In the genomic region with DNA sequence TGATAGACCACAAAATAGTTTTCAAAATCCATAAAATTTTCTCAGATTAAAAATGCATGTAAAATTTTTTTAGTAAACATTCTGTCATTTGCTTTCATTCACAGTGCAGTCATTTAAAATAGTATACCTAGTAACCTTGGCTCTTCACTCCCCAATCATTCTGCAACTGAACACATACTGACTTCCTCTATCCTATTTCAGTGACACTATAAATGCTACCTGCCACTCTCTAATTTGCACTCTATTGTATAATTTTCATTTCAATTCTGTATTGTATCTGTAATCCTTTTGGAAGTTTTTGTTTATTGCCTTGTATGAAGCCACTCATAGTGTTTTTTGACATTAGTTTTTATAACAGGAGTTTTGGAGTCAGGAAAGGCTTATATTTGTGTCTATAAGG, we compare ENCODE assay signal across 23 cellular contexts.
"Had no signal": no experiment of that assay in that cellular context is flagged by ENCODE, and none has a peak within 500 bp of the region (broad histone marks: within the 10 kb centered on the region; RNA-seq: fewer than 3 reads in every experiment).

No MANE protein-coding gene starts in this region.

- H3K27me3 ChIP-seq: colonic mucosa, dorsolateral prefrontal cortex, esophagus muscularis mucosa, esophagus squamous epithelium, foreskin keratinocyte, gastrocnemius medialis, gastroesophageal sphincter, heart left ventricle, heart right ventricle had no signal

- H3K27ac ChIP-seq: colonic mucosa, coronary artery, dorsolateral prefrontal cortex, epithelial cell of prostate, esophagus muscularis mucosa, esophagus squamous epithelium, foreskin keratinocyte, gastrocnemius medialis, gastroesophageal sphincter, heart left ventricle, heart right ventricle had no signal

- DNase-seq: colonic mucosa; cortex of kidney; dermis blood vessel endothelial cell; dorsolateral prefrontal cortex; effector CD4-positive, alpha-beta T cell; effector CD8-positive, alpha-beta T cell; effector memory CD4-positive, alpha-beta T cell; effector memory CD8-positive, alpha-beta T cell; endodermal cell; erythroblast; esophagus squamous epithelium; foreskin fibroblast; foreskin keratinocyte; foreskin melanocyte; gastrocnemius medialis; glutamatergic neuron; head of caudate nucleus; heart left ventricle; heart right ventricle had no signal

- H3K4me3 ChIP-seq: colonic mucosa, coronary artery, dorsolateral prefrontal cortex, esophagus muscularis mucosa, esophagus squamous epithelium, gastrocnemius medialis, gastroesophageal sphincter, heart left ventricle, heart right ventricle had no signal

- H3K36me3 ChIP-seq: colonic mucosa, esophagus muscularis mucosa, esophagus squamous epithelium, gastrocnemius medialis, gastroesophageal sphincter, heart left ventricle, heart right ventricle had no signal

- H3K9me3 ChIP-seq: colonic mucosa had no signal
